Comparison of ENCODE assay signal across 1 cellular context in genomic region chr20:61917459-61917858, GRCh38.
TF ChIP-seq lines count a peak whose summit lies in the region.

No MANE protein-coding gene starts in this region.

TF ChIP-seq in HCT116, 20 proteins besides CTCF, POLR2A, EP300 and RAD21 (continued from another document):
- TF ChIP-seq EZH2phosphoT487 (IDR thresholded peaks at IDR 0.05; ENCODE audit: borderline replicate concordance) (no peak), FOSL1 (IDR thresholded peaks at IDR 0.05; ENCODE audit: low read depth) (no peak), ZFX (IDR thresholded peaks at IDR 0.05) (no peak), SP1 (IDR thresholded peaks at IDR 0.05; ENCODE audit: low read depth) (no peak), MAX (IDR thresholded peaks at IDR 0.05) (no peak), TCF7L2 (IDR thresholded peaks at IDR 0.05; ENCODE audit: borderline replicate concordance, extremely low read depth, insufficient read depth, insufficient read length) (no peak), ZNF274 (IDR thresholded peaks at IDR 0.05; ENCODE audit: low read depth, low read length) (no peak), EZH2 (IDR thresholded peaks at IDR 0.05) (no peak), SRF (IDR thresholded peaks at IDR 0.05; ENCODE audit: low read depth) (no peak), CEBPB (IDR thresholded peaks at IDR 0.05; ENCODE audit: low read depth) (no peak), CBX3 (IDR thresholded peaks at IDR 0.05; ENCODE audit: low read depth) (no peak), POLR2AphosphoS5 (IDR thresholded peaks at IDR 0.05; ENCODE audit: low read depth, low read length) (no peak), EGR1 (IDR thresholded peaks at IDR 0.05; ENCODE audit: low read depth) (no peak), ELF1 (IDR thresholded peaks at IDR 0.05; ENCODE audit: borderline replicate concordance, low read depth) (no peak), JUND (IDR thresholded peaks at IDR 0.05) (no peak)
- TF ChIP-seq, protein P1, sequence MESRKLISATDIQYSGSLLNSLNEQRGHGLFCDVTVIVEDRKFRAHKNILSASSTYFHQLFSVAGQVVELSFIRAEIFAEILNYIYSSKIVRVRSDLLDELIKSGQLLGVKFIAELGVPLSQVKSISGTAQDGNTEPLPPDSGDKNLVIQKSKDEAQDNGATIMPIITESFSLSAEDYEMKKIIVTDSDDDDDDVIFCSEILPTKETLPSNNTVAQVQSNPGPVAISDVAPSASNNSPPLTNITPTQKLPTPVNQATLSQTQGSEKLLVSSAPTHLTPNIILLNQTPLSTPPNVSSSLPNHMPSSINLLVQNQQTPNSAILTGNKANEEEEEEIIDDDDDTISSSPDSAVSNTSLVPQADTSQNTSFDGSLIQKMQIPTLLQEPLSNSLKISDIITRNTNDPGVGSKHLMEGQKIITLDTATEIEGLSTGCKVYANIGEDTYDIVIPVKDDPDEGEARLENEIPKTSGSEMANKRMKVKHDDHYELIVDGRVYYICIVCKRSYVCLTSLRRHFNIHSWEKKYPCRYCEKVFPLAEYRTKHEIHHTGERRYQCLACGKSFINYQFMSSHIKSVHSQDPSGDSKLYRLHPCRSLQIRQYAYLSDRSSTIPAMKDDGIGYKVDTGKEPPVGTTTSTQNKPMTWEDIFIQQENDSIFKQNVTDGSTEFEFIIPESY (IDR thresholded peaks at IDR 0.05; ENCODE audit: extremely low read depth, insufficient replicate concordance, low read length): no peak
